In genomic region chr1:177969825-177970371, GRCh38 we compare ENCODE assay signal across 18 cellular contexts. TPM values are rescaled to one million over a fixed set of nuclear protein-coding genes. Genes with fewer than 3 reads are reported as not detected.
DNase-seq lines count a peak whose midpoint lies in the region; ATAC-seq and TF ChIP-seq lines count a peak whose summit lies in the region.
"Had no signal": no experiment of that assay in that cellular context is flagged by ENCODE, and none has a peak within 500 bp of the region (broad histone marks: within the 10 kb centered on the region; RNA-seq: fewer than 3 reads in every experiment).

A gene with protein sequence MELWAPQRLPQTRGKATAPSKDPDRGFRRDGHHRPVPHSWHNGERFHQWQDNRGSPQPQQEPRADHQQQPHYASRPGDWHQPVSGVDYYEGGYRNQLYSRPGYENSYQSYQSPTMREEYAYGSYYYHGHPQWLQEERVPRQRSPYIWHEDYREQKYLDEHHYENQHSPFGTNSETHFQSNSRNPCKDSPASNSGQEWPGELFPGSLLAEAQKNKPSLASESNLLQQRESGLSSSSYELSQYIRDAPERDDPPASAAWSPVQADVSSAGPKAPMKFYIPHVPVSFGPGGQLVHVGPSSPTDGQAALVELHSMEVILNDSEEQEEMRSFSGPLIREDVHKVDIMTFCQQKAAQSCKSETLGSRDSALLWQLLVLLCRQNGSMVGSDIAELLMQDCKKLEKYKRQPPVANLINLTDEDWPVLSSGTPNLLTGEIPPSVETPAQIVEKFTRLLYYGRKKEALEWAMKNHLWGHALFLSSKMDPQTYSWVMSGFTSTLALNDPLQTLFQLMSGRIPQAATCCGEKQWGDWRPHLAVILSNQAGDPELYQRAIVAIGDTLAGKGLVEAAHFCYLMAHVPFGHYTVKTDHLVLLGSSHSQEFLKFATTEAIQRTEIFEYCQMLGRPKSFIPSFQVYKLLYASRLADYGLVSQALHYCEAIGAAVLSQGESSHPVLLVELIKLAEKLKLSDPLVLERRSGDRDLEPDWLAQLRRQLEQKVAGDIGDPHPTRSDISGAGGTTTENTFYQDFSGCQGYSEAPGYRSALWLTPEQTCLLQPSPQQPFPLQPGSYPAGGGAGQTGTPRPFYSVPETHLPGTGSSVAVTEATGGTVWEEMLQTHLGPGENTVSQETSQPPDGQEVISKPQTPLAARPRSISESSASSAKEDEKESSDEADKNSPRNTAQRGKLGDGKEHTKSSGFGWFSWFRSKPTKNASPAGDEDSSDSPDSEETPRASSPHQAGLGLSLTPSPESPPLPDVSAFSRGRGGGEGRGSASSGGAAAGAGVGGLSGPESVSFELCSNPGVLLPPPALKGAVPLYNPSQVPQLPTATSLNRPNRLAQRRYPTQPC (minus strand): TSS chr1:177970058. CDS start chr1:177967981, 2,077 bp downstream.

- peak within 1 kb of the TSS; percentile 3 for H3K23ac ChIP-seq in neuronal stem cell (ENCODE audit: low read depth, low read length, poor library complexity)

- H3K4me1 ChIP-seq in endocrine pancreas (ENCODE audit: control insufficient read depth, insufficient read depth, low read length) (peaks cover 4% of the 10 kb centered on the region), neuronal stem cell (ENCODE audit: control insufficient read depth in 2 of 2, insufficient read depth in 1 of 2, low read depth in 1 of 2, low read length in 2 of 2) (no peaks in the 10 kb centered on the region)
- H3K4me1 ChIP-seq: lower lobe of right lung, SJCRH30 had no signal

- H4K8ac ChIP-seq in neuronal stem cell (ENCODE audit: low read depth, low read length) = no peak within 1 kb of the TSS

- peak within 1 kb of the TSS; percentile 94 for H3K27ac Mint-ChIP-seq in Calu3 (ENCODE audit: unreplicated experiment)
- H3K27ac Mint-ChIP-seq: activated naive CD8-positive, alpha-beta T cell treated with anti-CD3 and anti-CD28 coated beads for 36 hours; stimulated activated naive B cell treated with anti-CD40 and anti-IgM and Interleukin-4, amounts not matched to agents 10 μg/mL and 1 μg/mL and 100 μg/mL, for 72 hours had no signal

- H3K4me3 ChIP-seq in endocrine pancreas (ENCODE audit: control insufficient read depth, insufficient read depth, low read length) (peak within 1 kb of the TSS; percentile 28), neuronal stem cell (ENCODE audit: low read length in 2 of 2) (no peak within 1 kb of the TSS)
- H3K4me3 ChIP-seq: lower lobe of right lung, SJCRH30 had no signal

- no peak within 1 kb of the TSS for H2AK5ac ChIP-seq in neuronal stem cell (ENCODE audit: low read depth, low read length)

- H3K18ac ChIP-seq in neuronal stem cell (ENCODE audit: low read length) = no peak within 1 kb of the TSS

- H3K14ac ChIP-seq in neuronal stem cell (ENCODE audit: low read length) = no peak within 1 kb of the TSS

- H3K79me1 ChIP-seq in neuronal stem cell (ENCODE audit: low read depth, low read length) = no peaks in the 10 kb centered on the region

- H3K4me1 Mint-ChIP-seq in Calu3 (ENCODE audit: low read depth, unreplicated experiment) = peaks cover 19% of the 10 kb centered on the region
- H3K4me1 Mint-ChIP-seq: activated naive CD8-positive, alpha-beta T cell treated with anti-CD3 and anti-CD28 coated beads for 36 hours; stimulated activated naive B cell treated with anti-CD40 and anti-IgM and Interleukin-4, amounts not matched to agents 10 μg/mL and 1 μg/mL and 100 μg/mL, for 72 hours had no signal

- WGBS in neuronal stem cell (ENCODE audit: extremely low coverage in 2 of 2, insufficient read length in 2 of 2, insufficient replicate concordance in 1 of 2), 2 donors = no CpG with 5 or more reads among the region's 12 CpGs

- H3K9ac ChIP-seq in endocrine pancreas (ENCODE audit: control insufficient read depth, insufficient read depth, low read length) (peak within 1 kb of the TSS; percentile 14), neuronal stem cell (ENCODE audit: low read depth, low read length, poor library complexity) (no peak within 1 kb of the TSS)

- peak within 1 kb of the TSS; percentile 77 for H3K4me3 Mint-ChIP-seq in Calu3 (ENCODE audit: low read depth, unreplicated experiment)
- H3K4me3 Mint-ChIP-seq: activated naive CD8-positive, alpha-beta T cell treated with anti-CD3 and anti-CD28 coated beads for 36 hours had no signal

- H3K27me3 Mint-ChIP-seq in Calu3 (ENCODE audit: unreplicated experiment) = no peaks in the 10 kb centered on the region
- H3K27me3 Mint-ChIP-seq: activated naive CD8-positive, alpha-beta T cell treated with anti-CD3 and anti-CD28 coated beads for 36 hours had no signal

- no peaks in the 10 kb centered on the region for H3K36me3 ChIP-seq in endocrine pancreas (ENCODE audit: control insufficient read depth, insufficient read depth, low read length)
- H3K36me3 ChIP-seq in neuronal stem cell (replicated peaks in 1 of 2; ENCODE audit: control insufficient read depth in 2 of 2, insufficient read depth in 2 of 2, low read length in 2 of 2) = no peaks in the 10 kb centered on the region
- H3K36me3 ChIP-seq: SJCRH30 had no signal

- H3K9me3 ChIP-seq in endocrine pancreas (ENCODE audit: control insufficient read depth, low read length) (no peaks in the 10 kb centered on the region), neuronal stem cell (replicated peaks in 1 of 2; ENCODE audit: control insufficient read depth in 2 of 2, insufficient read depth in 1 of 2, low read depth in 1 of 2, low read length in 2 of 2) (no peaks in the 10 kb centered on the region)
- H3K9me3 ChIP-seq: lower lobe of right lung, SJCRH30 had no signal

- no peak within 1 kb of the TSS for H2BK120ac ChIP-seq in neuronal stem cell (ENCODE audit: low read depth, low read length)

- CTCF ChIA-PET in Calu3 (lab: Charles Lee) = interaction anchor here (1.1 to 1.6 kb wide), 4 partner anchors 11 to 68 kb away, joined by 3 to 4 read pairs (median 4); no protein-coding TSS in a partner anchor

- no peak for ATAC-seq in GM21515 (IDR thresholded peaks at IDR 0.05; ENCODE audit: unreplicated experiment)
- ATAC-seq: lower lobe of right lung; stimulated activated naive B cell treated with anti-CD40 and anti-IgM and Interleukin-4, amounts not matched to agents 10 μg/mL and 1 μg/mL and 100 μg/mL, for 72 hours had no signal

- no peak for TF ChIP-seq CTCF in Calu3 (IDR thresholded peaks at IDR 0.05; ENCODE audit: unreplicated experiment)

- DNase-seq in Calu3 = peak; percentile 68
- peak; percentile 15 to 62 for DNase-seq in NOMO-1 (lab: John Stamatoyannopoulos, UW; ENCODE audit: unreplicated experiment in 2 of 2)
- no peak for DNase-seq in neuronal stem cell (ENCODE audit: low spot score)
- no peak for DNase-seq in stimulated activated CD4-positive, alpha-beta T cell treated with anti-CD3 and anti-CD28 coated beads, Interleukin-15, amount 100 ng/mL, for 24 hours
- no peak for DNase-seq in EL
- no peak for DNase-seq in NCI-H2227 (lab: John Stamatoyannopoulos, UW; ENCODE audit: unreplicated experiment)
- DNase-seq: activated CD4-positive, alpha-beta T cell treated with anti-CD3 and anti-CD28 coated beads, Interleukin-2, amount 50 U/mL, for 4 hours; activated naive CD8-positive, alpha-beta T cell treated with anti-CD3 and anti-CD28 coated beads for 36 hours; activated T-cell treated with anti-CD3 and anti-CD28 coated beads, Interleukin-2, amount 50 U/mL, for 48 hours; central memory CD4-positive, alpha-beta T cell; COR-L47; foreskin melanocyte; lower lobe of right lung; NCI-H1105; SJCRH30; stimulated activated naive B cell treated with anti-CD40 and anti-IgM and Interleukin-4, amounts not matched to agents 10 μg/mL and 1 μg/mL and 100 μg/mL, for 72 hours had no signal

- no peak within 1 kb of the TSS for H2BK5ac ChIP-seq in neuronal stem cell (ENCODE audit: low read length)

- no peaks in the 10 kb centered on the region for H3K9me3 Mint-ChIP-seq in Calu3 (ENCODE audit: low read depth, unreplicated experiment)
- H3K9me3 Mint-ChIP-seq: activated naive CD8-positive, alpha-beta T cell treated with anti-CD3 and anti-CD28 coated beads for 36 hours had no signal

- H3K4ac ChIP-seq in neuronal stem cell (ENCODE audit: low read length) = no peak within 1 kb of the TSS

- H3K36me3 Mint-ChIP-seq in Calu3 (ENCODE audit: insufficient read depth, unreplicated experiment) = peaks cover 8% of the 10 kb centered on the region
- H3K36me3 Mint-ChIP-seq: activated naive CD8-positive, alpha-beta T cell treated with anti-CD3 and anti-CD28 coated beads for 36 hours; stimulated activated naive B cell treated with anti-CD40 and anti-IgM and Interleukin-4, amounts not matched to agents 10 μg/mL and 1 μg/mL and 100 μg/mL, for 72 hours had no signal

- BruUV-seq in Calu3 (replicated peaks; lab: Mats Ljungman, UMichigan) = TSS peak; percentile 40

- H3K27me3 ChIP-seq in endocrine pancreas (ENCODE audit: control insufficient read depth, insufficient read depth, low read length) (no peaks in the 10 kb centered on the region), neuronal stem cell (ENCODE audit: control insufficient read depth in 3 of 3, insufficient read depth in 3 of 3, low read depth in 1 of 3, low read length in 3 of 3) (peaks cover 0 to 11% (median 0%) of the 10 kb centered on the region in 3 experiments)
- H3K27me3 ChIP-seq: SJCRH30 had no signal

- no peak within 1 kb of the TSS for H4K91ac ChIP-seq in neuronal stem cell (ENCODE audit: low read depth, low read length, poor library complexity)

- no peak within 1 kb of the TSS for H2AFZ ChIP-seq in neuronal stem cell (ENCODE audit: low read length)

- intact Hi-C loops in Calu3 (cut with micrococcal nuclease; ENCODE audit: unreplicated experiment) = no loop called here

- H2BK15ac ChIP-seq in neuronal stem cell (ENCODE audit: low read length) = no peak within 1 kb of the TSS

- no peak within 1 kb of the TSS for H2BK12ac ChIP-seq in neuronal stem cell (ENCODE audit: low read length)

- no peak within 1 kb of the TSS for H3K27ac ChIP-seq in neuronal stem cell (replicated peaks; ENCODE audit: low read length)
- H3K27ac ChIP-seq: lower lobe of right lung, SJCRH30 had no signal

- H3K4me2 ChIP-seq in neuronal stem cell (ENCODE audit: insufficient read depth, low read length, poor library complexity, severe bottlenecking) = no peak within 1 kb of the TSS

RNA-seq across cellular contexts. Expression of the gene that starts here (rescaled TPM):
- total RNA-seq in Calu3 (2022) = 4.2 and 6.2 TPM in 2 replicates
- 0.95 TPM for polyA plus RNA-seq in neuronal stem cell (2013, experiment 1 of 2)
- polyA plus RNA-seq in neuronal stem cell (2013, experiment 2 of 2) = 1.1 TPM
- total RNA-seq: activated naive CD8-positive, alpha-beta T cell treated with anti-CD3 and anti-CD28 coated beads for 36 hours had no signal

Comparison
In these comparisons a context has a peak if more than half of its experiments do, and no peak if none do; other contexts are left out.
1. DNase-seq: peak in Calu3 (single experiment) and NOMO-1 (2 of 2); none in neuronal stem cell (single experiment), stimulated activated CD4-positive, alpha-beta T cell treated with anti-CD3 and anti-CD28 coated beads, Interleukin-15, amount 100 ng/mL, for 24 hours (single experiment), EL (single experiment) and NCI-H2227 (single experiment).